ENCODE assay signal across 8 cellular contexts in the genomic region with DNA sequence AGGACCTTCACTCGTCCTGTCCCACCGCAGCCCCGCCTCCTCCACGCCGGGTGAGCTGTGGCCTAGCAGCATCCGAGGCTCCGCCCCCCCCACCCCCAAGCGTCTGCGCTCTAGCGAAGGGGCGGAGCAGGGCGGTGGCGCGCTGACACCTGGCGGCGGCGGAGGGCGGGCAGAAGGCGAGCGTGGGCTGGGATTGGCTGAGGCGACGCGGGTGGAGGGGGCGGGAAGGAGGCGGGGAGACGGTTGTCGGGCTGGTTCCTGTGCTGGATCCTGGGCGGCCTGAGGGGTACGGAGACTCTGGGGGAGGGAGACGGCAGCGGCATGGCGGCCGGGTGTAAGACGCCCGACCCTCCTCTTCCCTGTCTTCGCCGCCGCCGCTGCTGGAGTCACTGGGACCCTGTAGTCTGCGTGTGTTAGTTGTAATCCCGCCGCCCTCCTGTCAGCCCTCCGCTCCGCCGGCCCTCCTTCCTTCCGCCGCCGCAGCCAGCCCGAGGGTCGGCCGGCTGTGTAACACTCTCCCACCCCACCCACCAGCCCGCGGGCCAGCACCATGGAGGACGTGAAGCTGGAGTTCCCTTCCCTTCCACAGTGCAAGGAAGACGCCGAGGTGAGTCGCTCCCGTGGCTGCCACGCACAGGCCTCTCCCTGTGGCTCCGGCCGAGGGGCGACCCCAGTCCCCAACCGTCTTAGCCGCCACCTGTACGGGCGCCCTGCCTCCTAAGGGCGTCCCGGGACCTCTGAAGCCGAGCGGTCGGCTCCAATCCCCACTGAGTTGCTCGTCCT. TPM values are rescaled to one million over a fixed set of nuclear protein-coding genes. Genes with fewer than 3 reads are reported as not detected.
A peak's percentile ranks its signal among the peaks of the same experiment; 100 is the strongest.
DNase-seq lines count a peak whose midpoint lies in the region; ATAC-seq and TF ChIP-seq lines count a peak whose summit lies in the region.

Gene STYX (plus strand): TSS at position 242 of the 783 bp plus-strand sequence. CDS start 309 bp downstream, at position 551.

- peak in 1 of 2 donors; percentile 31 for TF ChIP-seq CTCF in right atrium auricular region (IDR thresholded peaks at IDR 0.05)
- peak; percentile 4 for TF ChIP-seq CTCF in psoas muscle (IDR thresholded peaks at IDR 0.05)

- peak; percentile 83 for TF ChIP-seq POLR2A in GM18505 (IDR thresholded peaks at IDR 0.05; ENCODE audit: borderline replicate concordance, extremely low read depth, insufficient read depth, insufficient read length)

- H3K9me3 ChIP-seq in right atrium auricular region: no peaks in the 10 kb centered on the region
- H3K9me3 ChIP-seq in psoas muscle: no peaks in the 10 kb centered on the region

- WGBS in psoas muscle, 3 donors: 0 to 1% (median 0%) methylated on average over 47 to 72 of the region's 72 CpGs
- WGBS in urinary bladder: under 1% methylated on average over 72 of the region's 72 CpGs

- H3K27me3 ChIP-seq in right atrium auricular region: no peaks in the 10 kb centered on the region
- no peaks in the 10 kb centered on the region for H3K27me3 ChIP-seq in psoas muscle (ENCODE audit: insufficient read depth in 3 of 3, low read length in 2 of 3)

- H3K4me1 ChIP-seq in right atrium auricular region (peaks cover 0 to 8% of the 10 kb centered on the region in 2 donors), psoas muscle (peaks cover 8% of the 10 kb centered on the region), urinary bladder (ENCODE audit: insufficient read depth) (no peaks in the 10 kb centered on the region)

- ATAC-seq in GM18505 (IDR thresholded peaks at IDR 0.05; ENCODE audit: unreplicated experiment) (peak; percentile 94), HG02970 (IDR thresholded peaks at IDR 0.05; ENCODE audit: low FRiP score, unreplicated experiment) (peak; percentile 95), psoas muscle (peak; percentile 98 to 99 (median 99))

- intact Hi-C loops in psoas muscle (cut with DNase I): loop anchor here (2.0 kb wide), 2 partner anchors 19 to 21 kb away; no protein-coding TSS in a partner anchor

- H3K4me3 ChIP-seq in right atrium auricular region (peak within 1 kb of the TSS; percentile 87 to 99), psoas muscle (peak within 1 kb of the TSS; percentile 91), urinary bladder (ENCODE audit: low read depth, low read length) (peak within 1 kb of the TSS; percentile 81)

- H3K36me3 ChIP-seq in right atrium auricular region (peaks cover 15% of the 10 kb centered on the region), psoas muscle (ENCODE audit: insufficient read depth in 1 of 2, low read depth in 1 of 2) (peaks cover 0 to 59% of the 10 kb centered on the region in 2 donors), urinary bladder (ENCODE audit: insufficient read depth) (peaks cover 1% of the 10 kb centered on the region)

- DNase-seq in NCI-H187 treated with DMSO at 0.1 percent for 48 hours (lab: John Stamatoyannopoulos, UW) (peak; percentile 95), T-helper 2 cell (peak; percentile 95 to 98 (median 97)), anterior cingulate cortex (lab: John Stamatoyannopoulos, UW) (peak; percentile 34 to 98 (median 96)), right atrium auricular region (ENCODE audit: low spot score) (peak; percentile 97), psoas muscle (peak; percentile 98 to 99)

- H3K27ac ChIP-seq in right atrium auricular region: peak within 1 kb of the TSS; percentile 88 to 90
- H3K27ac ChIP-seq in psoas muscle: peak within 1 kb of the TSS; percentile 91
- H3K27ac ChIP-seq in urinary bladder (ENCODE audit: low read depth): peak within 1 kb of the TSS; percentile 40

RNA-seq across cellular contexts. Expression of gene STYX, which starts in this region (rescaled TPM):
- total RNA-seq in right atrium auricular region (10 to 100 TPM in 1 of 2 donors, 1 to 10 TPM in 1; 8.7 to 16.0 TPM), psoas muscle (10 to 100 TPM; 12.5 to 24.7 (median 16.2) TPM), urinary bladder (32.3 TPM)
- polyA plus RNA-seq in psoas muscle (1 to 10 TPM; 6.5 to 9.1 (median 7.8) TPM), urinary bladder (9.1 TPM)

Comparison
In these comparisons a context has a peak if more than half of its experiments do, and no peak if none do; other contexts are left out.
1. Peak in every context shown above with its lines: DNase-seq, ATAC-seq, H3K4me3 ChIP-seq and H3K27ac ChIP-seq.
2. H3K27ac ChIP-seq: peak in every context shown above with its lines; median percentile 91 in psoas muscle; 89 in right atrium auricular region; 40 in urinary bladder.